ENCODE assay signal across 8 cellular contexts in the genomic region with DNA sequence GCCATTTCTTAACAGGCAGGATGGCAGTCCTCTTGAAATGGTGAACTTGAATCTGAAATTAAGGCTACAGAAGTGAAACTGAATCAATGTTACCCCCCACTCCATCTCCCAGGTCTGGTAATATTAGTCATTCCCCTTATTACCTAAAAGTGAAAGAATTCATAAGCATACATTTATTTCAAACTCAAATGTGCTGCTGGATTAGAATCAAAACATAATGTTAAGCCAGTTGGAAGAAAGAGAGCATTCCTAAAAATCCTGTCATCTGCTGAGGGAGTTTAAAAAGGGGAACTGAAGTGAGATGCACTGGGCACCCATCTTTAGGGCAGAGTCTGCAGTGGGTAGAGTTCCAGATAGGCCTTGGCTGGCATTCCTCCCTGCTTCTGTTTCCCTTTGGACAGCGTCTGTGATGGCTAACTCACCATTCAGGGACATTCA. TPM values are rescaled to one million over a fixed set of nuclear protein-coding genes. Genes with fewer than 3 reads are reported as not detected.
DNase-seq lines count a peak whose midpoint lies in the region; ATAC-seq and TF ChIP-seq lines count a peak whose summit lies in the region.

No MANE protein-coding gene starts in this region.

- H3K4me1 Mint-ChIP-seq in activated T-cell treated with anti-CD3 and anti-CD28 coated beads, Interleukin-2, amount 50 U/mL, for 4 hours (ENCODE audit: low read depth), result peaks cover 89% of the 10 kb centered on the region

- peaks cover 32 to 51% (median 35%) of the 10 kb centered on the region in 4 donors for H3K4me1 ChIP-seq in upper lobe of left lung
- H3K4me1 ChIP-seq in tibial nerve, result peaks cover 0 to 85% (median 48%) of the 10 kb centered on the region in 4 donors

- TF ChIP-seq POLR2A in upper lobe of left lung (IDR thresholded peaks at IDR 0.05) (no peak), tibial nerve (IDR thresholded peaks at IDR 0.05) (no peak)

- no peak for TF ChIP-seq EP300 in upper lobe of left lung (IDR thresholded peaks at IDR 0.05)
- no peak for TF ChIP-seq EP300 in tibial nerve (IDR thresholded peaks at IDR 0.05)

- TF ChIP-seq CTCF in WERI-Rb-1 (IDR thresholded peaks at IDR 0.05; ENCODE audit: low read depth, low read length) (no peak), upper lobe of left lung (IDR thresholded peaks at IDR 0.05) (no peak), tibial nerve (IDR thresholded peaks at IDR 0.05) (no peak)

- no peaks in the 10 kb centered on the region for H3K9me3 Mint-ChIP-seq in activated T-cell treated with anti-CD3 and anti-CD28 coated beads, Interleukin-2, amount 50 U/mL, for 4 hours

- peaks cover 10% of the 10 kb centered on the region for H3K36me3 ChIP-seq in WERI-Rb-1
- peaks cover 0 to 6% (median 0%) of the 10 kb centered on the region in 4 donors for H3K36me3 ChIP-seq in upper lobe of left lung
- H3K36me3 ChIP-seq in tibial nerve, result no peaks in the 10 kb centered on the region

- H3K4me3 ChIP-seq in WERI-Rb-1 (ENCODE audit: low read depth, low read length) (no peak overlapping the region), upper lobe of left lung (no peak overlapping the region), tibial nerve (no peak overlapping the region)

- intact Hi-C loops in left cardiac atrium (cut with DNase I), result no loop called here

- DNase-seq in activated T-cell treated with anti-CD3 and anti-CD28 coated beads, Interleukin-2, amount 50 U/mL, for 4 hours, result no peak
- DNase-seq in activated T-cell treated with anti-CD3 and anti-CD28 coated beads, Interleukin-2, amount 50 U/mL, for 48 hours, result no peak
- DNase-seq in WERI-Rb-1 (no peak), left cardiac atrium (no peak), upper lobe of left lung (no peak), ecto neural progenitor cell (ENCODE audit: low spot score) (no peak), tibial nerve (ENCODE audit: low spot score in 2 of 2) (no peak), NCI-H82 treated with DMSO at 0.1 percent for 48 hours (lab: John Stamatoyannopoulos, UW; ENCODE audit: unreplicated experiment) (no peak)

- H3K9me3 ChIP-seq in WERI-Rb-1 (ENCODE audit: severe bottlenecking) (no peaks in the 10 kb centered on the region), upper lobe of left lung (no peaks in the 10 kb centered on the region), tibial nerve (no peaks in the 10 kb centered on the region)

- ATAC-seq in activated T-cell treated with anti-CD3 and anti-CD28 coated beads, Interleukin-2, amount 50 U/mL, for 4 hours, result peak; percentile 71 to 81
- ATAC-seq in left cardiac atrium (peak; percentile 69 to 73), upper lobe of left lung (ENCODE audit: low FRiP score in 2 of 2) (peak in 1 of 2 donors; percentile 39)

- H3K4me3 Mint-ChIP-seq in activated T-cell treated with anti-CD3 and anti-CD28 coated beads, Interleukin-2, amount 50 U/mL, for 4 hours, result peak overlapping the region; percentile 68

- WGBS in upper lobe of left lung, 2 donors, result 45 to 50% methylated on average over 1 of the region's 1 CpG
- 15 to 19% methylated on average over 1 of the region's 1 CpG for WGBS in tibial nerve, 2 donors

- H3K27me3 Mint-ChIP-seq in activated T-cell treated with anti-CD3 and anti-CD28 coated beads, Interleukin-2, amount 50 U/mL, for 4 hours (ENCODE audit: low read depth), result no peaks in the 10 kb centered on the region

- H3K27ac ChIP-seq in WERI-Rb-1, result peak overlapping the region; percentile 46
- peak overlapping the region; percentile 15 to 62 (median 32) for H3K27ac ChIP-seq in upper lobe of left lung
- H3K27ac ChIP-seq in tibial nerve, result peak overlapping the region in 2 of 4 donors; percentile 67 to 83

- H3K27me3 ChIP-seq in WERI-Rb-1 (ENCODE audit: insufficient read depth, low read depth, severe bottlenecking), result no peaks in the 10 kb centered on the region
- no peaks in the 10 kb centered on the region for H3K27me3 ChIP-seq in upper lobe of left lung
- H3K27me3 ChIP-seq in tibial nerve, result no peaks in the 10 kb centered on the region

- peaks cover 14% of the 10 kb centered on the region for H3K36me3 Mint-ChIP-seq in activated T-cell treated with anti-CD3 and anti-CD28 coated beads, Interleukin-2, amount 50 U/mL, for 4 hours (ENCODE audit: insufficient read depth)

RNA-seq across cellular contexts. Expression of a gene that starts 17.4 kb away (rescaled TPM):
- total RNA-seq in activated T-cell treated with anti-CD3 and anti-CD28 coated beads, Interleukin-2, amount 50 U/mL, for 4 hours, result 10 to 100 TPM; 16.4 to 19.2 (median 17.4) TPM
- total RNA-seq in left cardiac atrium (10 to 100 TPM; 50.2 to 56.6 TPM), upper lobe of left lung (100 to 1,000 TPM in 4 of 6 donors, 10 to 100 TPM in 2; 68.1 to 140 (median 107) TPM), tibial nerve (100 to 1,000 TPM in 1 of 4 donors, 10 to 100 TPM in 3; 57.0 to 115 (median 70.7) TPM)

RNA-seq across cellular contexts. Expression of a gene that starts 17.8 kb away (rescaled TPM):
- 10 to 100 TPM; 60.6 to 61.8 (median 61.6) TPM for total RNA-seq in activated T-cell treated with anti-CD3 and anti-CD28 coated beads, Interleukin-2, amount 50 U/mL, for 4 hours
- total RNA-seq in left cardiac atrium, result 10 to 100 TPM; 23.4 TPM
- total RNA-seq in upper lobe of left lung, result 10 to 100 TPM; 12.6 to 34.2 (median 21.5) TPM
- total RNA-seq in tibial nerve, result 10 to 100 TPM; 25.9 to 36.9 (median 29.3) TPM

RNA-seq across cellular contexts. Expression of a gene that starts 33.3 kb away (rescaled TPM):
- 1 to 10 TPM in 1 of 3 donors, under 1 TPM in 2; 0.55 to 1.3 (median 0.76) TPM for total RNA-seq in activated T-cell treated with anti-CD3 and anti-CD28 coated beads, Interleukin-2, amount 50 U/mL, for 4 hours
- total RNA-seq in left cardiac atrium (under 1 TPM; 0.32 to 0.47 TPM), upper lobe of left lung (1 to 10 TPM; 1.1 to 7.3 (median 2.0) TPM), tibial nerve (1 to 10 TPM in 2 of 4 donors, under 1 TPM in 2; 0.44 to 3.3 (median 1.2) TPM)
